Comparison of ENCODE assay signal across 18 cellular contexts in genomic region chr5:126605525-126605924, GRCh38. TPM values are rescaled to one million over a fixed set of nuclear protein-coding genes. Genes with fewer than 3 reads are reported as not detected.
DNase-seq lines count a peak whose midpoint lies in the region; ATAC-seq and TF ChIP-seq lines count a peak whose summit lies in the region.
"Had no signal": no experiment of that assay in that cellular context is flagged by ENCODE, and none has a peak within 500 bp of the region (broad histone marks: within the 10 kb centered on the region; RNA-seq: fewer than 3 reads in every experiment).

No MANE protein-coding gene starts in this region.

- H4K20me1 ChIP-seq in osteoblast (ENCODE audit: insufficient read depth, low read length) = peaks cover 12% of the 10 kb centered on the region

- no peak overlapping the region for H2AFZ ChIP-seq in osteoblast (ENCODE audit: low read length)

- peaks cover 14% of the 10 kb centered on the region for H3K4me1 ChIP-seq in osteoblast (ENCODE audit: insufficient read depth, low read length)

- peaks cover 60% of the 10 kb centered on the region for H3K4me1 Mint-ChIP-seq in activated CD4-positive, alpha-beta T cell treated with anti-CD3 and anti-CD28 coated beads for 36 hours
- peaks cover 24 to 35% (median 34%) of the 10 kb centered on the region in 3 donors for H3K4me1 Mint-ChIP-seq in IgD-negative memory B cell
- H3K4me1 Mint-ChIP-seq in activated naive CD8-positive, alpha-beta T cell treated with anti-CD3 and anti-CD28 coated beads, Interleukin-2, amount 50 U/mL, for 24 hours = peaks cover 56% of the 10 kb centered on the region

- peaks cover 91% of the 10 kb centered on the region for H3K79me2 ChIP-seq in osteoblast (ENCODE audit: insufficient read depth, low read length)

- H3K4me3 ChIP-seq in osteoblast (ENCODE audit: insufficient read depth, low read length) = no peak overlapping the region
- H3K4me3 ChIP-seq: K562, upper lobe of left lung had no signal

- intact Hi-C loops in activated CD4-positive, alpha-beta T cell treated with anti-CD3 and anti-CD28 coated beads for 36 hours (cut with DNase I, micrococcal nuclease) = no loop called here

- no peaks in the 10 kb centered on the region for H3K9me3 ChIP-seq in osteoblast (ENCODE audit: low read depth, low read length)
- H3K9me3 ChIP-seq: spleen, upper lobe of left lung had no signal

- H3K27me3 ChIP-seq in osteoblast (ENCODE audit: insufficient read depth, low read length) = no peaks in the 10 kb centered on the region
- H3K27me3 ChIP-seq: spleen, upper lobe of left lung had no signal

- DNase-seq in activated CD4-positive, alpha-beta T cell treated with anti-CD3 and anti-CD28 coated beads for 36 hours = no peak
- DNase-seq in activated CD4-positive, alpha-beta T cell treated with anti-CD3 and anti-CD28 coated beads, Interleukin-2, amount 50 U/mL, for 4 hours = no peak
- no peak for DNase-seq in activated naive CD8-positive, alpha-beta T cell treated with anti-CD3 and anti-CD28 coated beads, Interleukin-2, amount 50 U/mL, for 24 hours
- DNase-seq in osteoblast (ENCODE audit: insufficient read length, low spot score, missing footprints) (no peak), GM10248 (ENCODE audit: extremely low spot score) (no peak), dermis blood vessel endothelial cell (no peak)
- DNase-seq: activated CD4-positive, CD25-positive, alpha-beta regulatory T cell; kidney; midbrain; NCI-H1417; spleen; T-helper 2 cell; upper lobe of left lung had no signal

- TF ChIP-seq CTCF in osteoblast (IDR thresholded peaks at IDR 0.05; ENCODE audit: extremely low read depth, low read depth, low read length) (no peak), GM10248 (IDR thresholded peaks at IDR 0.05; ENCODE audit: control extremely low read depth, extremely low read depth, low read depth, missing control alignments) (no peak)

- H3K36me3 ChIP-seq in osteoblast (ENCODE audit: insufficient read depth, low read length) = peaks cover 48% of the 10 kb centered on the region

- POLR2A ChIA-PET in activated CD4-positive, alpha-beta T cell treated with anti-CD3 and anti-CD28 coated beads for 36 hours (lab: Charles Lee) = no interaction called here
- POLR2A ChIA-PET in GM10248 (lab: Yijun Ruan, JAX) = interaction anchor here (0.6 kb wide), 1 partner anchor 173 kb away, joined by 4 read pairs; no protein-coding TSS in a partner anchor

- peak overlapping the region; percentile 54 for H3K4me3 Mint-ChIP-seq in activated CD4-positive, alpha-beta T cell treated with anti-CD3 and anti-CD28 coated beads for 36 hours
- peak overlapping the region in 3 of 4 donors; percentile 23 to 65 (median 44) for H3K4me3 Mint-ChIP-seq in IgD-negative memory B cell
- peak overlapping the region; percentile 44 for H3K4me3 Mint-ChIP-seq in activated naive CD8-positive, alpha-beta T cell treated with anti-CD3 and anti-CD28 coated beads, Interleukin-2, amount 50 U/mL, for 24 hours

- peak overlapping the region; percentile 26 for H3K4me2 ChIP-seq in osteoblast (ENCODE audit: insufficient read depth, low read length)

- H3K27me3 Mint-ChIP-seq in activated CD4-positive, alpha-beta T cell treated with anti-CD3 and anti-CD28 coated beads for 36 hours = no peaks in the 10 kb centered on the region
- no peaks in the 10 kb centered on the region for H3K27me3 Mint-ChIP-seq in IgD-negative memory B cell
- H3K27me3 Mint-ChIP-seq in activated naive CD8-positive, alpha-beta T cell treated with anti-CD3 and anti-CD28 coated beads, Interleukin-2, amount 50 U/mL, for 24 hours = no peaks in the 10 kb centered on the region

- H3K9me3 Mint-ChIP-seq in activated CD4-positive, alpha-beta T cell treated with anti-CD3 and anti-CD28 coated beads for 36 hours (ENCODE audit: low read depth) = no peaks in the 10 kb centered on the region
- no peaks in the 10 kb centered on the region for H3K9me3 Mint-ChIP-seq in IgD-negative memory B cell
- no peaks in the 10 kb centered on the region for H3K9me3 Mint-ChIP-seq in activated naive CD8-positive, alpha-beta T cell treated with anti-CD3 and anti-CD28 coated beads, Interleukin-2, amount 50 U/mL, for 24 hours
- H3K9me3 Mint-ChIP-seq: activated naive CD4-positive, alpha-beta T cell treated with anti-CD3 and anti-CD28 coated beads, Interleukin-2, amount 50 U/mL, for 72 hours had no signal

- H3K27ac Mint-ChIP-seq in activated CD4-positive, alpha-beta T cell treated with anti-CD3 and anti-CD28 coated beads for 36 hours = no peak overlapping the region
- peak overlapping the region in 1 of 3 donors; percentile 88 for H3K27ac Mint-ChIP-seq in IgD-negative memory B cell
- peak overlapping the region; percentile 3 for H3K27ac Mint-ChIP-seq in activated naive CD8-positive, alpha-beta T cell treated with anti-CD3 and anti-CD28 coated beads, Interleukin-2, amount 50 U/mL, for 24 hours
- H3K27ac Mint-ChIP-seq: activated naive CD4-positive, alpha-beta T cell treated with anti-CD3 and anti-CD28 coated beads, Interleukin-2, amount 50 U/mL, for 72 hours had no signal

- H3K36me3 Mint-ChIP-seq in activated CD4-positive, alpha-beta T cell treated with anti-CD3 and anti-CD28 coated beads for 36 hours (ENCODE audit: low read depth) = peaks cover 50% of the 10 kb centered on the region
- H3K36me3 Mint-ChIP-seq in IgD-negative memory B cell = peaks cover 10% of the 10 kb centered on the region
- peaks cover 52% of the 10 kb centered on the region for H3K36me3 Mint-ChIP-seq in activated naive CD8-positive, alpha-beta T cell treated with anti-CD3 and anti-CD28 coated beads, Interleukin-2, amount 50 U/mL, for 24 hours (ENCODE audit: low read depth)

- no peak for ATAC-seq in activated CD4-positive, alpha-beta T cell treated with anti-CD3 and anti-CD28 coated beads for 36 hours
- no peak for ATAC-seq in activated naive CD8-positive, alpha-beta T cell treated with anti-CD3 and anti-CD28 coated beads, Interleukin-2, amount 50 U/mL, for 24 hours
- ATAC-seq in activated CD4-positive, CD25-positive, alpha-beta regulatory T cell treated with anti-CD3 and anti-CD28 coated beads, Interleukin-2, amount 50 U/mL, for 24 hours = no peak
- ATAC-seq: activated naive CD4-positive, alpha-beta T cell treated with anti-CD3 and anti-CD28 coated beads, Interleukin-2, amount 50 U/mL, for 72 hours; K562 had no signal

- no peak overlapping the region for H3K27ac ChIP-seq in osteoblast (ENCODE audit: low read depth, low read length)
- H3K27ac ChIP-seq: C4-2B, spleen, upper lobe of left lung had no signal

- CTCF ChIA-PET in activated CD4-positive, alpha-beta T cell treated with anti-CD3 and anti-CD28 coated beads for 36 hours (lab: Charles Lee) = interaction anchor here (0.6 to 1.2 kb wide), 3 partner anchors 60 to 867 kb away, joined by 3 to 4 read pairs (median 3); no protein-coding TSS in a partner anchor
- CTCF ChIA-PET in GM10248 (lab: Yijun Ruan, JAX) = interaction anchor here (1.2 to 1.4 kb wide), 2 partner anchors 11 to 266 kb away, joined by 3 to 4 read pairs; partner anchors contain the start of gene ALDH7A1

RNA-seq across cellular contexts. Expression of gene PHAX, which starts 4.8 kb away (rescaled TPM):
- total RNA-seq in activated CD4-positive, alpha-beta T cell treated with anti-CD3 and anti-CD28 coated beads for 36 hours = 10 to 100 TPM; 41.4 to 49.1 TPM
- 97.1 TPM for polyA plus RNA-seq in IgD-negative memory B cell
- total RNA-seq in osteoblast = 55.4 and 61.9 TPM in 2 replicates
- 60.7 and 67.4 TPM in 2 replicates for total RNA-seq in dermis blood vessel endothelial cell

RNA-seq across cellular contexts. Expression of gene ALDH7A1, which starts 10.5 kb away (rescaled TPM):
- total RNA-seq in activated CD4-positive, alpha-beta T cell treated with anti-CD3 and anti-CD28 coated beads for 36 hours = 10 to 100 TPM; 13.2 to 15.4 TPM
- 5.6 TPM for polyA plus RNA-seq in IgD-negative memory B cell
- total RNA-seq in osteoblast (39.1 and 50.4 TPM in 2 replicates), dermis blood vessel endothelial cell (26.7 and 28.7 TPM in 2 replicates)
